In the genomic region with DNA sequence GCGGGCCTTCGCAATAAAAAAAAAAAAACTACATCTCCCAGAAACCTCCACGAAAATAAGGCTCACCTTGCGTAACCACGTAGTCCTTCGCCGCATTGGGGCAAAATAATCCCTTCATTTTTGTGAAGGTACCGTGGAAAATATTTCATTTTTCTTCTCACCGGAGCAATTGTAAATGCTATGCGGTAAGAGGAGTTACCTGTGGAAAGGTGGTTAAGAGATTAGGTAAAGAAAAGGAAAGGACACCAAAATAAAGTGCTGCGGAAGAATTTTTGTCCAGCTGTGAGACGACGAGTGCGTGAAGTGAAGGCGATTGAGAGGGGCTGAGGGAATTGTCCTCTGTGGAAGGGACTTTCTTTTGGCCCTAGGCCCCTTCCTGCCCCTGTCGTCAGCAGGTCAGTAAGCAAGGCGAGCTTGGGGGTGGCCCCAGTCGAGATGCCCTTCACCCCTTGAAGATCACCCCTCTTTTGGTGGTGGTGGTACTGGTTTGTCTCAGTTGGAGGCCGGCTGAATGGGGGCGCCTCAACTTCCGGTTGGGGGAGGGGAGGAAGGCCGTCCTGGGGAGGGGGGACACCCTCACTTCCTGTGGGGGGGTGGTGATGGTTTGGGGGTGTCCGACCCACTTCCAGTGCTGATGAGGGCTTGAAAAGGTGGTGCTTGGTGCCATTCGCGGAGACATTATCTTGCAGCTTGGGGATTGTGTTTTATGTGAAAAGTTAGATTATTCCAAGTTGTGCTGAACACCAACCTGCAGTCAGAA, we compare ENCODE assay signal across 1 cellular context.
TF ChIP-seq lines count a peak whose summit lies in the region.

A gene (plus strand): TSS at position 279 of the 760 bp plus-strand sequence. CDS start 37,520 bp downstream, outside the sequence.

TF ChIP-seq in K562, 482 proteins besides CTCF, POLR2A, EP300 and RAD21 (continued from another document and continues in another):
- TF ChIP-seq, protein P1, sequence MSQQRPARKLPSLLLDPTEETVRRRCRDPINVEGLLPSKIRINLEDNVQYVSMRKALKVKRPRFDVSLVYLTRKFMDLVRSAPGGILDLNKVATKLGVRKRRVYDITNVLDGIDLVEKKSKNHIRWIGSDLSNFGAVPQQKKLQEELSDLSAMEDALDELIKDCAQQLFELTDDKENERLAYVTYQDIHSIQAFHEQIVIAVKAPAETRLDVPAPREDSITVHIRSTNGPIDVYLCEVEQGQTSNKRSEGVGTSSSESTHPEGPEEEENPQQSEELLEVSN (IDR thresholded peaks at IDR 0.05; ENCODE audit: borderline replicate concordance in 1 of 2, extremely low read depth in 1 of 2, insufficient read depth in 1 of 2, insufficient read length in 1 of 2, low read depth in 1 of 2, low read length in 1 of 2, poor library complexity in 1 of 2, severe bottlenecking in 1 of 2) = no peak
- TF ChIP-seq ZNF197 (CRISPR knock-in tag; IDR thresholded peaks at IDR 0.05; ENCODE audit: low read depth) (peak; percentile 59), CXXC5 (CRISPR knock-in tag; IDR thresholded peaks at IDR 0.05) (peak; percentile 100), ZNF146 (CRISPR knock-in tag; IDR thresholded peaks at IDR 0.05; ENCODE audit: unreplicated experiment) (no peak), HDAC3 (IDR thresholded peaks at IDR 0.05; ENCODE audit: borderline replicate concordance, partially characterized antibody) (peak; percentile 81), FOXK1 (CRISPR knock-in tag; IDR thresholded peaks at IDR 0.05; ENCODE audit: borderline replicate concordance) (no peak), KAT7 (CRISPR knock-in tag; IDR thresholded peaks at IDR 0.05; ENCODE audit: borderline replicate concordance) (no peak), COPS2 (conservative IDR thresholded peaks at IDR 0.05) (no peak), HNRNPUL1 (IDR thresholded peaks at IDR 0.05; ENCODE audit: low read length) (no peak), BCL6 (CRISPR knock-in tag; IDR thresholded peaks at IDR 0.05) (no peak), HDAC1 (IDR thresholded peaks at IDR 0.05) (peak in 1 of 2 experiments; percentile 88; a peak in 2 of 4 replicates), POLR2H (tag; IDR thresholded peaks at IDR 0.05; ENCODE audit: low read depth) (peak; percentile 50), YY1 (IDR thresholded peaks at IDR 0.05; ENCODE audit: borderline replicate concordance in 1 of 3, control insufficient read depth in 1 of 3, extremely low read depth in 1 of 3, insufficient read depth in 3 of 3, insufficient read length in 1 of 3, insufficient replicate concordance in 2 of 3, low read depth in 1 of 3, low read length in 2 of 3) (peak in 1 of 3 experiments; percentile 56), ZFX (CRISPR knock-in tag; IDR thresholded peaks at IDR 0.05) (peak; percentile 83), GATAD2A (IDR thresholded peaks at IDR 0.05) (peak; percentile 92; the same call in 1 of the 2 replicates), TSC22D4 (tag; IDR thresholded peaks at IDR 0.05) (no peak), ADNP (tag; IDR thresholded peaks at IDR 0.05) (no peak), ZNF696 (CRISPR knock-in tag; conservative IDR thresholded peaks at IDR 0.05) (no peak), GATA2 (CRISPR knock-in tag; IDR thresholded peaks at IDR 0.05) (no peak), ZNF311 (CRISPR knock-in tag; IDR thresholded peaks at IDR 0.05) (peak; percentile 59; the same call in 1 of the 2 replicates), ELF2 (CRISPR knock-in tag; IDR thresholded peaks at IDR 0.05) (peak; percentile 37; the same call in 1 of the 2 replicates), KAT8 (IDR thresholded peaks at IDR 0.05; ENCODE audit: low read depth) (no peak), ZNF133 (CRISPR knock-in tag; IDR thresholded peaks at IDR 0.05) (no peak), FUS (optimal IDR thresholded peaks at IDR 0.05; ENCODE audit: low read depth, low read length) (no peak), TAF7 (tag; IDR thresholded peaks at IDR 0.05) (peak; percentile 92), KDM4B (IDR thresholded peaks at IDR 0.05; ENCODE audit: borderline replicate concordance in 2 of 2, low read depth in 1 of 2) (peak in 1 of 2 experiments; percentile 85; a peak in 1 of 4 replicates), ZNF75A (CRISPR knock-in tag; IDR thresholded peaks at IDR 0.05) (no peak), ZNF184 (CRISPR knock-in tag; IDR thresholded peaks at IDR 0.05) (no peak), C11orf30 (IDR thresholded peaks at IDR 0.05; ENCODE audit: low read depth) (peak; percentile 67), HCFC1 (IDR thresholded peaks at IDR 0.05; ENCODE audit: low read depth, low read length) (peak; percentile 85), ETV5 (CRISPR knock-in tag; IDR thresholded peaks at IDR 0.05; ENCODE audit: low read depth) (peak; percentile 92), RFX5 (IDR thresholded peaks at IDR 0.05; ENCODE audit: low read depth, low read length) (no peak), ZBTB17 (CRISPR knock-in tag; IDR thresholded peaks at IDR 0.05) (peak; percentile 59), PRPF4 (IDR thresholded peaks at IDR 0.05; ENCODE audit: insufficient read depth, low read depth, low read length, poor library complexity, severe bottlenecking) (no peak), ERF (CRISPR knock-in tag; IDR thresholded peaks at IDR 0.05) (no peak), EHMT2 (IDR thresholded peaks at IDR 0.05) (0 out of 2 replicates have a peak, but pooled peaks have one; percentile 17)
- TF ChIP-seq, protein P2, sequence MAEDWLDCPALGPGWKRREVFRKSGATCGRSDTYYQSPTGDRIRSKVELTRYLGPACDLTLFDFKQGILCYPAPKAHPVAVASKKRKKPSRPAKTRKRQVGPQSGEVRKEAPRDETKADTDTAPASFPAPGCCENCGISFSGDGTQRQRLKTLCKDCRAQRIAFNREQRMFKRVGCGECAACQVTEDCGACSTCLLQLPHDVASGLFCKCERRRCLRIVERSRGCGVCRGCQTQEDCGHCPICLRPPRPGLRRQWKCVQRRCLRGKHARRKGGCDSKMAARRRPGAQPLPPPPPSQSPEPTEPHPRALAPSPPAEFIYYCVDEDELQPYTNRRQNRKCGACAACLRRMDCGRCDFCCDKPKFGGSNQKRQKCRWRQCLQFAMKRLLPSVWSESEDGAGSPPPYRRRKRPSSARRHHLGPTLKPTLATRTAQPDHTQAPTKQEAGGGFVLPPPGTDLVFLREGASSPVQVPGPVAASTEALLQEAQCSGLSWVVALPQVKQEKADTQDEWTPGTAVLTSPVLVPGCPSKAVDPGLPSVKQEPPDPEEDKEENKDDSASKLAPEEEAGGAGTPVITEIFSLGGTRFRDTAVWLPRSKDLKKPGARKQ (CRISPR knock-in tag; IDR thresholded peaks at IDR 0.05) = no peak
- TF ChIP-seq, protein P3, sequence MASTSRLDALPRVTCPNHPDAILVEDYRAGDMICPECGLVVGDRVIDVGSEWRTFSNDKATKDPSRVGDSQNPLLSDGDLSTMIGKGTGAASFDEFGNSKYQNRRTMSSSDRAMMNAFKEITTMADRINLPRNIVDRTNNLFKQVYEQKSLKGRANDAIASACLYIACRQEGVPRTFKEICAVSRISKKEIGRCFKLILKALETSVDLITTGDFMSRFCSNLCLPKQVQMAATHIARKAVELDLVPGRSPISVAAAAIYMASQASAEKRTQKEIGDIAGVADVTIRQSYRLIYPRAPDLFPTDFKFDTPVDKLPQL (IDR thresholded peaks at IDR 0.05; ENCODE audit: extremely low read depth, insufficient read length) = no peak
- TF ChIP-seq, protein P4, sequence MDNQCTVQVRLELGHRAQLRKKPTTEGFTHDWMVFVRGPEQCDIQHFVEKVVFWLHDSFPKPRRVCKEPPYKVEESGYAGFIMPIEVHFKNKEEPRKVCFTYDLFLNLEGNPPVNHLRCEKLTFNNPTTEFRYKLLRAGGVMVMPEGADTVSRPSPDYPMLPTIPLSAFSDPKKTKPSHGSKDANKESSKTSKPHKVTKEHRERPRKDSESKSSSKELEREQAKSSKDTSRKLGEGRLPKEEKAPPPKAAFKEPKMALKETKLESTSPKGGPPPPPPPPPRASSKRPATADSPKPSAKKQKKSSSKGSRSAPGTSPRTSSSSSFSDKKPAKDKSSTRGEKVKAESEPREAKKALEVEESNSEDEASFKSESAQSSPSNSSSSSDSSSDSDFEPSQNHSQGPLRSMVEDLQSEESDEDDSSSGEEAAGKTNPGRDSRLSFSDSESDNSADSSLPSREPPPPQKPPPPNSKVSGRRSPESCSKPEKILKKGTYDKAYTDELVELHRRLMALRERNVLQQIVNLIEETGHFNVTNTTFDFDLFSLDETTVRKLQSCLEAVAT (IDR thresholded peaks at IDR 0.05) = peak; percentile 26 to 91; a peak in 2 of 4 replicates
- TF ChIP-seq, protein P5, sequence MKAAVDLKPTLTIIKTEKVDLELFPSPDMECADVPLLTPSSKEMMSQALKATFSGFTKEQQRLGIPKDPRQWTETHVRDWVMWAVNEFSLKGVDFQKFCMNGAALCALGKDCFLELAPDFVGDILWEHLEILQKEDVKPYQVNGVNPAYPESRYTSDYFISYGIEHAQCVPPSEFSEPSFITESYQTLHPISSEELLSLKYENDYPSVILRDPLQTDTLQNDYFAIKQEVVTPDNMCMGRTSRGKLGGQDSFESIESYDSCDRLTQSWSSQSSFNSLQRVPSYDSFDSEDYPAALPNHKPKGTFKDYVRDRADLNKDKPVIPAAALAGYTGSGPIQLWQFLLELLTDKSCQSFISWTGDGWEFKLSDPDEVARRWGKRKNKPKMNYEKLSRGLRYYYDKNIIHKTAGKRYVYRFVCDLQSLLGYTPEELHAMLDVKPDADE (conservative IDR thresholded peaks at IDR 0.05; ENCODE audit: control insufficient read depth, low read depth, low read length) = peak; percentile 24; the same call in 1 of the 2 replicates
- TF ChIP-seq, protein P6, sequence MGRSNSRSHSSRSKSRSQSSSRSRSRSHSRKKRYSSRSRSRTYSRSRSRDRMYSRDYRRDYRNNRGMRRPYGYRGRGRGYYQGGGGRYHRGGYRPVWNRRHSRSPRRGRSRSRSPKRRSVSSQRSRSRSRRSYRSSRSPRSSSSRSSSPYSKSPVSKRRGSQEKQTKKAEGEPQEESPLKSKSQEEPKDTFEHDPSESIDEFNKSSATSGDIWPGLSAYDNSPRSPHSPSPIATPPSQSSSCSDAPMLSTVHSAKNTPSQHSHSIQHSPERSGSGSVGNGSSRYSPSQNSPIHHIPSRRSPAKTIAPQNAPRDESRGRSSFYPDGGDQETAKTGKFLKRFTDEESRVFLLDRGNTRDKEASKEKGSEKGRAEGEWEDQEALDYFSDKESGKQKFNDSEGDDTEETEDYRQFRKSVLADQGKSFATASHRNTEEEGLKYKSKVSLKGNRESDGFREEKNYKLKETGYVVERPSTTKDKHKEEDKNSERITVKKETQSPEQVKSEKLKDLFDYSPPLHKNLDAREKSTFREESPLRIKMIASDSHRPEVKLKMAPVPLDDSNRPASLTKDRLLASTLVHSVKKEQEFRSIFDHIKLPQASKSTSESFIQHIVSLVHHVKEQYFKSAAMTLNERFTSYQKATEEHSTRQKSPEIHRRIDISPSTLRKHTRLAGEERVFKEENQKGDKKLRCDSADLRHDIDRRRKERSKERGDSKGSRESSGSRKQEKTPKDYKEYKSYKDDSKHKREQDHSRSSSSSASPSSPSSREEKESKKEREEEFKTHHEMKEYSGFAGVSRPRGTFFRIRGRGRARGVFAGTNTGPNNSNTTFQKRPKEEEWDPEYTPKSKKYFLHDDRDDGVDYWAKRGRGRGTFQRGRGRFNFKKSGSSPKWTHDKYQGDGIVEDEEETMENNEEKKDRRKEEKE (IDR thresholded peaks at IDR 0.05; ENCODE audit: borderline replicate concordance in 1 of 2, control insufficient read depth in 1 of 2, low read depth in 2 of 2, low read length in 1 of 2) = no peak
- TF ChIP-seq, protein P7, sequence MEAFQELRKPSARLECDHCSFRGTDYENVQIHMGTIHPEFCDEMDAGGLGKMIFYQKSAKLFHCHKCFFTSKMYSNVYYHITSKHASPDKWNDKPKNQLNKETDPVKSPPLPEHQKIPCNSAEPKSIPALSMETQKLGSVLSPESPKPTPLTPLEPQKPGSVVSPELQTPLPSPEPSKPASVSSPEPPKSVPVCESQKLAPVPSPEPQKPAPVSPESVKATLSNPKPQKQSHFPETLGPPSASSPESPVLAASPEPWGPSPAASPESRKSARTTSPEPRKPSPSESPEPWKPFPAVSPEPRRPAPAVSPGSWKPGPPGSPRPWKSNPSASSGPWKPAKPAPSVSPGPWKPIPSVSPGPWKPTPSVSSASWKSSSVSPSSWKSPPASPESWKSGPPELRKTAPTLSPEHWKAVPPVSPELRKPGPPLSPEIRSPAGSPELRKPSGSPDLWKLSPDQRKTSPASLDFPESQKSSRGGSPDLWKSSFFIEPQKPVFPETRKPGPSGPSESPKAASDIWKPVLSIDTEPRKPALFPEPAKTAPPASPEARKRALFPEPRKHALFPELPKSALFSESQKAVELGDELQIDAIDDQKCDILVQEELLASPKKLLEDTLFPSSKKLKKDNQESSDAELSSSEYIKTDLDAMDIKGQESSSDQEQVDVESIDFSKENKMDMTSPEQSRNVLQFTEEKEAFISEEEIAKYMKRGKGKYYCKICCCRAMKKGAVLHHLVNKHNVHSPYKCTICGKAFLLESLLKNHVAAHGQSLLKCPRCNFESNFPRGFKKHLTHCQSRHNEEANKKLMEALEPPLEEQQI (IDR thresholded peaks at IDR 0.05) = 0 out of 2 replicates have a peak, but pooled peaks have one; percentile 54
